In the genomic region with DNA sequence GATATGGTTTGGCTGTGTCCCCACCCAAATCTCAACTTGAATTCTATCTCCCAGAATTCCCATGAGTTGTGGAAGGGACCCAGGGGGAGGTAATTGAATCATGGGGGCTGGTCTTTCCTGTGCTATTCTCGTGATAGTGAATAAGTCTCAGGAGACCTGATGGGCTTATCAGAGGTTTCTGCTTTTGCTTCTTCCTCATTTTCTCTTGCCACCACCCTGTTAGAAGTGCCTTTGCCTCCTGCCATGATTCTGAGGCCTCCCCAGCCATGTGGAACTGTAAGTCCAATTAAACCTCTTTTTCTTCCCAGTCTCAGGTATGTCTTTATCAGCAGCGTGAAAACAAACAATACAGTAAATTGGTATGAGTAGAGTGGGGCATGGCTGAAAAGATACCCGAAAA, we compare ENCODE assay signal across 17 cellular contexts. TPM values are rescaled to one million over a fixed set of nuclear protein-coding genes. Genes with fewer than 3 reads are reported as not detected.
"Had no signal": no experiment of that assay in that cellular context is flagged by ENCODE, and none has a peak within 500 bp of the region (broad histone marks: within the 10 kb centered on the region; RNA-seq: fewer than 3 reads in every experiment).

No MANE protein-coding gene starts in this region.

RNA-seq across cellular contexts. Expression of a gene that starts 23.0 kb away (rescaled TPM):
- total RNA-seq: kidney; left colon; left lung; lower lobe of right lung; mammary epithelial cell; naive thymus-derived CD4-positive, alpha-beta T cell; neural crest cell; osteocyte; pulmonary artery endothelial cell; renal cortical epithelial cell; smooth muscle cell; thyroid gland; transverse colon; vagina had no signal
- polyA plus RNA-seq: immature natural killer cell; mammary epithelial cell; naive thymus-derived CD4-positive, alpha-beta T cell; smooth muscle cell; stomach; urinary bladder had no signal
